8 cellular contexts compared by ENCODE assay signal in genomic region chr17:3636154-3636907, GRCh38. TPM values are rescaled to one million over a fixed set of nuclear protein-coding genes. Genes with fewer than 3 reads are reported as not detected.
DNase-seq lines count a peak whose midpoint lies in the region; ATAC-seq, FAIRE-seq and TF ChIP-seq lines count a peak whose summit lies in the region.

Gene CTNS (plus strand): TSS chr17:3636760. CDS start chr17:3640207, 3,447 bp downstream.
Gene SHPK (minus strand): TSS chr17:3636250. CDS start chr17:3636219, 31 bp downstream.

- peak within 1 kb of the TSS; percentile 73 to 92 (median 86) for H3K4me3 ChIP-seq in adrenal gland
- H3K4me3 ChIP-seq in heart left ventricle, result peak within 1 kb of the TSS; percentile 78 to 100 (median 98)
- peak within 1 kb of the TSS; percentile 88 to 100 (median 99) for H3K4me3 ChIP-seq in upper lobe of left lung

- FAIRE-seq in GM12892 (lab: Jason Lieb, UNC), result peak; percentile 99

- H3K4me1 ChIP-seq in adrenal gland (replicated peaks in 1 of 2) (peaks cover 19 to 34% of the 10 kb centered on the region in 2 donors), heart left ventricle (peaks cover 0 to 54% (median 33%) of the 10 kb centered on the region in 12 donors), upper lobe of left lung (peaks cover 23 to 66% (median 30%) of the 10 kb centered on the region in 4 donors)

- H3K27me3 ChIP-seq in adrenal gland (no peaks in the 10 kb centered on the region), heart left ventricle (no peaks in the 10 kb centered on the region), upper lobe of left lung (no peaks in the 10 kb centered on the region)

- H3K9me3 ChIP-seq in adrenal gland (replicated peaks in 1 of 3), result no peaks in the 10 kb centered on the region
- H3K9me3 ChIP-seq in heart left ventricle, result no peaks in the 10 kb centered on the region
- H3K9me3 ChIP-seq in upper lobe of left lung, result no peaks in the 10 kb centered on the region

- TF ChIP-seq POLR2A in GM12892 (IDR thresholded peaks at IDR 0.05; ENCODE audit: low read depth, low read length), result peak; percentile 83
- TF ChIP-seq POLR2A in adrenal gland (IDR thresholded peaks at IDR 0.05), result peak; percentile 60 to 86
- TF ChIP-seq POLR2A in heart left ventricle (IDR thresholded peaks at IDR 0.05), result peak; percentile 25 to 76
- TF ChIP-seq POLR2A in upper lobe of left lung (IDR thresholded peaks at IDR 0.05), result peak in 3 of 4 donors; percentile 48 to 72 (median 66)

- WGBS in adrenal gland, 4 donors, result 0 to 3% (median 1%) methylated on average over 8 to 68 of the region's 68 CpGs; no CpG with 5 or more reads in 1 of the 4 donors
- WGBS in heart left ventricle, 4 donors, result 0 to 1% (median 0%) methylated on average over 30 to 68 of the region's 68 CpGs
- 0 to 1% methylated on average over 27 to 40 of the region's 68 CpGs for WGBS in upper lobe of left lung, 2 donors

- DNase-seq in GM12892 (ENCODE audit: insufficient read length) (peak; percentile 99), NCI-H146 (lab: John Stamatoyannopoulos, UW) (peak; percentile 98), T-helper 1 cell (peak; percentile 90 to 96 (median 93)), adrenal gland (peak; percentile 97 to 98 (median 97)), heart left ventricle (peak; percentile 97 to 98 (median 98)), posterior cingulate gyrus (peak; percentile 94 to 100 (median 98)), upper lobe of left lung (peak; percentile 98 to 99)

- H3K27ac ChIP-seq in adrenal gland, result peak within 1 kb of the TSS; percentile 85 to 96 (median 94)
- peak within 1 kb of the TSS; percentile 93 to 99 (median 96) for H3K27ac ChIP-seq in heart left ventricle
- peak within 1 kb of the TSS; percentile 97 to 99 (median 98) for H3K27ac ChIP-seq in upper lobe of left lung

- TF ChIP-seq CTCF in adrenal gland (IDR thresholded peaks at IDR 0.05) (no peak), heart left ventricle (IDR thresholded peaks at IDR 0.05) (peak in 2 of 12 donors; percentile 8 to 17), upper lobe of left lung (IDR thresholded peaks at IDR 0.05) (peak in 1 of 6 experiments; percentile 28)

- intact Hi-C loops in adrenal gland (cut with DNase I), result no loop called here
- intact Hi-C loops in heart left ventricle (cut with DNase I), result loop anchor here in 5 of 10 donors (1.0 to 10.0 kb wide), 4 partner anchors 32 to 588 kb away; partner anchors contain the start of genes EMC6 (in 2 of the 5) and TAX1BP3 (in 2 of the 5)
- intact Hi-C loops in posterior cingulate gyrus (cut with DNase I), result loop anchor here (1.0 to 5.0 kb wide), 2 partner anchors 32 to 589 kb away; partner anchors contain the start of genes EMC6 and TAX1BP3

- H3K36me3 ChIP-seq in adrenal gland (replicated peaks in 1 of 2), result no peaks in the 10 kb centered on the region
- peaks cover 0 to 28% (median 3%) of the 10 kb centered on the region in 9 donors for H3K36me3 ChIP-seq in heart left ventricle
- peaks cover 0 to 9% (median 0%) of the 10 kb centered on the region in 4 donors for H3K36me3 ChIP-seq in upper lobe of left lung

- ATAC-seq in HG02852 (IDR thresholded peaks at IDR 0.05; ENCODE audit: unreplicated experiment) (peak; percentile 90), heart left ventricle (peak; percentile 98 to 99 (median 98)), upper lobe of left lung (ENCODE audit: low FRiP score in 2 of 2) (peak; percentile 99)

- TF ChIP-seq EP300 in upper lobe of left lung (IDR thresholded peaks at IDR 0.05), result no peak

RNA-seq across cellular contexts. Expression of gene CTNS, which starts in this region (rescaled TPM):
- polyA plus RNA-seq in GM12892 (2012; ENCODE audit: missing spikeins), result 5.6 TPM
- 10 to 100 TPM; 17.5 to 74.8 (median 43.1) TPM for total RNA-seq in adrenal gland
- polyA plus RNA-seq in adrenal gland, result 10 to 100 TPM; 11.5 to 15.7 (median 13.8) TPM
- total RNA-seq in heart left ventricle, result 10 to 100 TPM in 3 of 9 donors, 1 to 10 TPM in 6; 6.2 to 19.0 (median 8.7) TPM
- 10 to 100 TPM in 1 of 2 donors, 1 to 10 TPM in 1; 6.8 to 10.9 TPM for polyA plus RNA-seq in heart left ventricle
- total RNA-seq in upper lobe of left lung, result 10 to 100 TPM; 22.1 to 31.4 (median 25.3) TPM

RNA-seq across cellular contexts. Expression of gene SHPK, which starts in this region (rescaled TPM):
- 6.5 TPM for polyA plus RNA-seq in GM12892 (2012; ENCODE audit: missing spikeins)
- total RNA-seq in adrenal gland (10 to 100 TPM; 12.0 to 27.4 (median 19.6) TPM), heart left ventricle (1 to 10 TPM; 2.5 to 7.3 (median 3.6) TPM), upper lobe of left lung (10 to 100 TPM; 10.5 to 25.1 (median 12.4) TPM)
- polyA plus RNA-seq in adrenal gland (10 to 100 TPM in 1 of 3 donors, 1 to 10 TPM in 2; 8.8 to 13.3 (median 9.1) TPM), heart left ventricle (1 to 10 TPM; 2.9 to 3.7 TPM)

Comparison
In these comparisons a context has a peak if more than half of its experiments do, and no peak if none do; other contexts are left out.
1. Peak in every context shown above with its lines: DNase-seq, ATAC-seq, H3K4me3 ChIP-seq and H3K27ac ChIP-seq.